ENCODE assay signal across 8 cellular contexts in genomic region chr17:7403902-7404736, GRCh38. TPM values are rescaled to one million over a fixed set of nuclear protein-coding genes. Genes with fewer than 3 reads are reported as not detected.
DNase-seq lines count a peak whose midpoint lies in the region; ATAC-seq and TF ChIP-seq lines count a peak whose summit lies in the region.

TMEM256 (minus strand) TSS chr17:7404097; CDS start chr17:7404084, 13 bp downstream.

- peak within 1 kb of the TSS; percentile 95 for H3K4me3 Mint-ChIP-seq in CD8-positive, alpha-beta T cell

- CTCF ChIA-PET in CD8-positive, alpha-beta T cell (lab: Charles Lee), result interaction anchor here (1.0 to 4.7 kb wide), 4 partner anchors 32 to 53 kb away, joined by 3 to 24 read pairs (median 8); partner anchors contain the start of gene TMEM102
- CTCF ChIA-PET in activated CD8-positive, alpha-beta memory T cell treated with anti-CD3 and anti-CD28 coated beads for 36 hours (lab: Charles Lee), result interaction anchor here (0.5 to 2.3 kb wide), 10 partner anchors 20 to 282 kb away, joined by 3 to 9 read pairs (median 3); partner anchors contain the start of genes ACAP1 and TMEM102

- H3K27me3 Mint-ChIP-seq in CD8-positive, alpha-beta T cell (ENCODE audit: low read depth), result no peaks in the 10 kb centered on the region

- H3K4me1 ChIP-seq in CD8-positive, alpha-beta T cell (ENCODE audit: insufficient read depth, low read length), result peaks cover 24% of the 10 kb centered on the region
- H3K4me1 ChIP-seq in effector memory CD4-positive, alpha-beta T cell (ENCODE audit: control insufficient read depth, insufficient read depth, low read length, poor library complexity, severe bottlenecking), result peaks cover 19% of the 10 kb centered on the region

- no peaks in the 10 kb centered on the region for H3K9me3 ChIP-seq in CD8-positive, alpha-beta T cell (ENCODE audit: low read length)
- no peaks in the 10 kb centered on the region for H3K9me3 ChIP-seq in effector memory CD4-positive, alpha-beta T cell (ENCODE audit: control insufficient read depth, low read length)

- H3K36me3 ChIP-seq in CD8-positive, alpha-beta T cell (ENCODE audit: insufficient read depth, low read length), result no peaks in the 10 kb centered on the region
- H3K36me3 ChIP-seq in effector memory CD4-positive, alpha-beta T cell (ENCODE audit: control insufficient read depth, insufficient read depth, low read length), result no peaks in the 10 kb centered on the region

- intact Hi-C loops in CD8-positive, alpha-beta T cell (cut with DNase I, micrococcal nuclease), result loop anchor here (1.0 to 10.0 kb wide), 11 partner anchors 10 to 959 kb away; partner anchors contain the start of genes EIF5A (in 2 of the 2), PLSCR3 (in 2 of the 2), POLR2A (in 2 of the 2) and TMEM102 (in 2 of the 2)

- H3K36me3 Mint-ChIP-seq in CD8-positive, alpha-beta T cell, result peaks cover 3% of the 10 kb centered on the region

- H3K27ac ChIP-seq in CD8-positive, alpha-beta T cell (ENCODE audit: low read depth, low read length), result peak within 1 kb of the TSS; percentile 61
- H3K27ac ChIP-seq in effector memory CD4-positive, alpha-beta T cell (ENCODE audit: insufficient read depth, low read length, poor library complexity, severe bottlenecking), result peak within 1 kb of the TSS; percentile 67

- peak within 1 kb of the TSS; percentile 83 for H3K4me3 ChIP-seq in CD8-positive, alpha-beta T cell (ENCODE audit: low read depth, low read length)
- peak within 1 kb of the TSS; percentile 89 for H3K4me3 ChIP-seq in effector memory CD4-positive, alpha-beta T cell (ENCODE audit: insufficient read depth, low read depth, low read length, poor library complexity, severe bottlenecking)

- no peaks in the 10 kb centered on the region for H3K9me3 Mint-ChIP-seq in CD8-positive, alpha-beta T cell

- H3K4me1 Mint-ChIP-seq in CD8-positive, alpha-beta T cell (ENCODE audit: low read depth), result peaks cover 30% of the 10 kb centered on the region

- ATAC-seq in CD8-positive, alpha-beta T cell, result peak; percentile 83
- peak; percentile 81 for ATAC-seq in GM19468 (IDR thresholded peaks at IDR 0.05; ENCODE audit: extremely low read depth, unreplicated experiment)

- no peaks in the 10 kb centered on the region for H3K27me3 ChIP-seq in CD8-positive, alpha-beta T cell (ENCODE audit: insufficient read depth, low read length)
- H3K27me3 ChIP-seq in effector memory CD4-positive, alpha-beta T cell (replicated peaks; ENCODE audit: control insufficient read depth, insufficient read depth, low read length, poor library complexity, severe bottlenecking), result no peaks in the 10 kb centered on the region

- peak within 1 kb of the TSS; percentile 96 for H3K27ac Mint-ChIP-seq in CD8-positive, alpha-beta T cell

- peak; percentile 90 to 98 (median 92) for DNase-seq in CD8-positive, alpha-beta T cell
- DNase-seq in HS-5 (ENCODE audit: low read depth) (peak; percentile 98), NOMO-1 (lab: John Stamatoyannopoulos, UW; ENCODE audit: unreplicated experiment in 2 of 2) (peak; percentile 98 to 99), lung microvascular endothelial cell (ENCODE audit: low read depth in 2 of 2) (peak; percentile 100)
- DNase-seq in effector memory CD4-positive, alpha-beta T cell, result peak; percentile 94 to 96 (median 95)
- peak; percentile 89 to 95 (median 93) for DNase-seq in stimulated activated CD4-positive, alpha-beta T cell treated with anti-CD3 and anti-CD28 coated beads, TNF-alpha, amount 100 ng/mL, for 48 hours (ENCODE audit: low read depth in 3 of 3)

- POLR2A ChIA-PET in CD8-positive, alpha-beta T cell (lab: Charles Lee), result interaction anchor here (0.6 to 2.4 kb wide), 13 partner anchors 10 to 792 kb away, joined by 3 to 20 read pairs (median 4); partner anchors contain the start of genes ACAP1, NEURL4, PLSCR3 and POLR2A
- POLR2A ChIA-PET in activated CD8-positive, alpha-beta memory T cell treated with anti-CD3 and anti-CD28 coated beads for 36 hours (lab: Charles Lee), result interaction anchor here (0.8 to 1.8 kb wide), 7 partner anchors 10 to 282 kb away, joined by 3 to 10 read pairs (median 4); partner anchors contain the start of genes PLSCR3 and POLR2A

- no peak for TF ChIP-seq CTCF in CD8-positive, alpha-beta T cell (IDR thresholded peaks at IDR 0.05)

RNA-seq across cellular contexts. Expression of gene TMEM256, which starts in this region (rescaled TPM):
- 10 to 100 TPM; 27.1 to 29.1 TPM for total RNA-seq in CD8-positive, alpha-beta T cell
- total RNA-seq in activated CD8-positive, alpha-beta memory T cell treated with anti-CD3 and anti-CD28 coated beads for 36 hours, result 10 to 100 TPM; 50.1 to 51.6 TPM
- total RNA-seq in lung microvascular endothelial cell, result 141 and 232 TPM in 2 replicates

Comparison
In these comparisons a context has a peak if more than half of its experiments do, and no peak if none do; other contexts are left out.
1. Peak in every context shown above with its lines: DNase-seq, ATAC-seq, H3K4me3 ChIP-seq and H3K27ac ChIP-seq.